ENCODE assay signal across 9 cellular contexts in the genomic region with DNA sequence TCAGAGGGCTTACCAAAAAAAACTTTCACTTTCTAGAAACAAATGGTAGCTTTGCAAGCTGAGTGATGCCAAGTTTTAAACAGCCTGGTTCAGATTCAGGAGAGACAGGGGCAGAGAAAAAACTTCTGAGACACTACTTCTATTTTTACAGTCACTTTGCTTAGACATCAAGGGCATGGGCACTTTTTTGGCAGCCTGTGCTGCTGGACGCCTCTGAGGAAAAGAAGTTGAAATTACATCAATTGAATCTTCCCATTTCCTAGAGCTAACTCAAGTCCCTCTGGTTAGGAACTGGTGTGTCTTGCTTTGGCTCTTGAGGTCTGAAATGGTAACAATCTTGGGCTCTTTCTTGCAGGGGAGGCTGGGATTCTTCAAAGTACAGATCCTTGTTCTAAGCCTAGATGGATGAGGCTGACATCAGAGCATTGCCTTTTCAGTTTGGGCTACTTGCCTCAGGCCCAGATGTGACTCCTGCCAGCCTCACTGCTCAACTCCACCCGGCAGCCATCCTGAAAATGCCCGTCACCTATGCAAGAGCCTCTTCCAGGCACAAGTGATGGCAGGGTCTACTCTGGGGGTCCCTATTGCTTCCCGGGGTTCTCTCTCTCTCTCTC.
DNase-seq lines count a peak whose midpoint lies in the region; ATAC-seq and TF ChIP-seq lines count a peak whose summit lies in the region.
"Had no signal": no experiment of that assay in that cellular context is flagged by ENCODE, and none has a peak within 500 bp of the region (broad histone marks: within the 10 kb centered on the region; RNA-seq: fewer than 3 reads in every experiment).

No MANE protein-coding gene starts in this region.

- peaks cover 39% of the 10 kb centered on the region for H3K4me1 Mint-ChIP-seq in type B pancreatic cell (ENCODE audit: unreplicated experiment)

- intact Hi-C loops in heart right ventricle (cut with DNase I) = loop anchor here in 1 of 10 donors (10.0 kb wide), 1 partner anchor 91 kb away; no protein-coding TSS in a partner anchor
- intact Hi-C loops in dorsolateral prefrontal cortex (cut with DNase I) = no loop called here

- peaks cover 18% of the 10 kb centered on the region for H3K36me3 Mint-ChIP-seq in type B pancreatic cell

- TF ChIP-seq POLR2A in Peyer's patch (IDR thresholded peaks at IDR 0.05) = no peak

- H3K27ac ChIP-seq in Peyer's patch (peak overlapping the region; percentile 57 to 73 (median 70)), heart right ventricle (peak overlapping the region; percentile 12 to 82 (median 62)), dorsolateral prefrontal cortex (no peak overlapping the region)
- H3K27ac ChIP-seq: BLaER1 treated with 17β-estradiol and CSF1 and Interleukin-3, amounts not matched to agents 10 nM and 100 nM had no signal

- H3K36me3 ChIP-seq in Peyer's patch (no peaks in the 10 kb centered on the region), heart right ventricle (no peaks in the 10 kb centered on the region)
- H3K36me3 ChIP-seq: BLaER1 treated with 17β-estradiol and CSF1 and Interleukin-3, amounts not matched to agents 10 nM and 100 nM had no signal

- DNase-seq in activated effector memory CD4-positive, alpha-beta T cell treated with anti-CD3 and anti-CD28 coated beads, Interleukin-2, amount 50 U/mL, for 16 hours = peak; percentile 69
- DNase-seq in activated effector memory CD4-positive, alpha-beta T cell treated with Interleukin-2 at 50 U/mL for 16 hours = no peak
- DNase-seq in Peyer's patch (no peak), heart right ventricle (peak in 1 of 2 donors; percentile 21), type B pancreatic cell (ENCODE audit: extremely low spot score, unreplicated experiment) (no peak), dorsolateral prefrontal cortex (no peak), anterior cingulate cortex (lab: John Stamatoyannopoulos, UW) (no peak)

- H3K4me3 ChIP-seq in Peyer's patch (peak overlapping the region; percentile 24 to 40 (median 30)), heart right ventricle (peak overlapping the region in 8 of 10 donors; percentile 12 to 54 (median 42)), dorsolateral prefrontal cortex (peak overlapping the region in 26 of 59 donors; percentile 6 to 56 (median 32))
- H3K4me3 ChIP-seq: BLaER1 treated with 17β-estradiol and CSF1 and Interleukin-3, amounts not matched to agents 10 nM and 100 nM had no signal

- TF ChIP-seq CTCF in Peyer's patch (IDR thresholded peaks at IDR 0.05) = no peak
- no peak for TF ChIP-seq CTCF in heart right ventricle (IDR thresholded peaks at IDR 0.05)
- no peak for TF ChIP-seq CTCF in type B pancreatic cell (conservative IDR thresholded peaks at IDR 0.05)
- no peak for TF ChIP-seq CTCF in dorsolateral prefrontal cortex (IDR thresholded peaks at IDR 0.05 in 54 of 56, conservative IDR thresholded peaks at IDR 0.05 in 2 of 56; ENCODE audit: low read depth in 1 of 56, partially characterized antibody in 56 of 56)

- peak overlapping the region; percentile 59 for H3K27ac Mint-ChIP-seq in type B pancreatic cell

- H3K9me3 ChIP-seq in Peyer's patch (no peaks in the 10 kb centered on the region), heart right ventricle (no peaks in the 10 kb centered on the region)

- 41 to 51% methylated on average over 4 of the region's 4 CpGs for WGBS in heart right ventricle, 2 donors

- H3K27me3 ChIP-seq in Peyer's patch = no peaks in the 10 kb centered on the region
- H3K27me3 ChIP-seq in heart right ventricle = no peaks in the 10 kb centered on the region
- H3K27me3 ChIP-seq in dorsolateral prefrontal cortex = no peaks in the 10 kb centered on the region
- H3K27me3 ChIP-seq: BLaER1 treated with 17β-estradiol and CSF1 and Interleukin-3, amounts not matched to agents 10 nM and 100 nM had no signal

- H3K27me3 Mint-ChIP-seq in type B pancreatic cell = no peaks in the 10 kb centered on the region

- peaks cover 0 to 5% (median 0%) of the 10 kb centered on the region in 4 donors for H3K4me1 ChIP-seq in Peyer's patch
- peaks cover 0 to 35% (median 25%) of the 10 kb centered on the region in 9 donors for H3K4me1 ChIP-seq in heart right ventricle

- peaks cover 6% of the 10 kb centered on the region for H3K9me3 Mint-ChIP-seq in type B pancreatic cell

- no peak overlapping the region for H3K4me3 Mint-ChIP-seq in type B pancreatic cell

- ATAC-seq in heart right ventricle = peak; percentile 19 to 61 (median 36)
- ATAC-seq in HG02840 (IDR thresholded peaks at IDR 0.05; ENCODE audit: low FRiP score, unreplicated experiment) = no peak

Comparison
In these comparisons a context has a peak if more than half of its experiments do, and no peak if none do; other contexts are left out.
1. H3K27ac ChIP-seq: peak in Peyer's patch (4 of 4) and heart right ventricle (10 of 10); none in dorsolateral prefrontal cortex (0 of 59).